Comparison of ENCODE assay signal across 20 cellular contexts in the genomic region with DNA sequence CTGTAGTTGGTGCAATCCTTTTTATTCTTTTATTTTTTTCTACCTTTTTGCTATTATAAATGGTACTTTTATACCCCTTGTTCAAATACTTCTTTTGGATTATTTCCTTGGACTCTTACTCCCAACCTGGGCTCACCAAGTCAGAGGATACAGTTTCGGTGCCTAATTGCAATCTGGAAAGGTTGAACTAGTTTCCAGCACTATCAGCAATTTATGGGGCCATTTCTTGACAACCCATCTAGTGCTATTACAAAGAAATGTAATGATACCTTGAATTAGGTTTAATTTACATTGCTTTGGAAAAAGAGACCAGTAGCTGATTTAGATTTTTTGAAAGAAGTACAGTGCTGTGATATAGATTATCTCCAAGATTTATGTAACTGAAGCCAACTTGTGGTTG. TPM values are rescaled to one million over a fixed set of nuclear protein-coding genes. Genes with fewer than 3 reads are reported as not detected.
DNase-seq lines count a peak whose midpoint lies in the region; ATAC-seq and TF ChIP-seq lines count a peak whose summit lies in the region.
"Had no signal": no experiment of that assay in that cellular context is flagged by ENCODE, and none has a peak within 500 bp of the region (broad histone marks: within the 10 kb centered on the region; RNA-seq: fewer than 3 reads in every experiment).

No MANE protein-coding gene starts in this region.

- ATAC-seq in heart right ventricle = no peak
- ATAC-seq in central memory CD8-positive, alpha-beta T cell (replicated peaks; ENCODE audit: extremely low read depth, poor library complexity, severe bottlenecking) = no peak

- intact Hi-C loops in left ventricle myocardium inferior (cut with micrococcal nuclease) = no loop called here
- intact Hi-C loops in heart right ventricle (cut with DNase I) = loop anchor here in 2 of 10 donors (10.0 kb wide), 2 partner anchors 106 to 126 kb away; no protein-coding TSS in a partner anchor

- H3K9me3 Mint-ChIP-seq in central memory CD8-positive, alpha-beta T cell = no peaks in the 10 kb centered on the region
- H3K9me3 Mint-ChIP-seq: CD14-positive monocyte, H9 had no signal

- no peak overlapping the region for H2AFZ ChIP-seq in Karpas-422 (ENCODE audit: low read length)

- H3K27ac ChIP-seq in left ventricle myocardium inferior (replicated peaks) (peak overlapping the region; percentile 18), heart right ventricle (no peak overlapping the region), Karpas-422 (ENCODE audit: low read length) (peak overlapping the region; percentile 59)
- H3K27ac ChIP-seq: Peyer's patch had no signal

- H3K4me2 ChIP-seq in Karpas-422 (ENCODE audit: low read depth, low read length, poor library complexity, severe bottlenecking) = peak overlapping the region; percentile 38

- H3K4me3 Mint-ChIP-seq in central memory CD8-positive, alpha-beta T cell = no peak overlapping the region
- H3K4me3 Mint-ChIP-seq: B cell, CD14-positive monocyte, H9 had no signal

- peaks cover 3% of the 10 kb centered on the region for H3K36me3 ChIP-seq in left ventricle myocardium inferior
- H3K36me3 ChIP-seq in heart right ventricle = peaks cover 0 to 8% (median 0%) of the 10 kb centered on the region in 9 donors
- H3K36me3 ChIP-seq in Karpas-422 (ENCODE audit: insufficient read depth, low read length) = peaks cover 8% of the 10 kb centered on the region; the same call in 1 of the 2 replicates
- H3K36me3 ChIP-seq: MG63, Peyer's patch had no signal

- H3K9me3 ChIP-seq in left ventricle myocardium inferior (replicated peaks) (no peaks in the 10 kb centered on the region), heart right ventricle (no peaks in the 10 kb centered on the region), Karpas-422 (ENCODE audit: low read length) (no peaks in the 10 kb centered on the region)
- H3K9me3 ChIP-seq: MG63, Peyer's patch had no signal

- peak overlapping the region; percentile 66 for H3K27ac Mint-ChIP-seq in central memory CD8-positive, alpha-beta T cell (ENCODE audit: low read depth)
- H3K27ac Mint-ChIP-seq: B cell had no signal

- H3K27me3 ChIP-seq in left ventricle myocardium inferior (ENCODE audit: low read depth) (no peaks in the 10 kb centered on the region), heart right ventricle (no peaks in the 10 kb centered on the region), Karpas-422 (ENCODE audit: low read length) (no peaks in the 10 kb centered on the region)
- H3K27me3 ChIP-seq: MG63, Peyer's patch had no signal

- H3K79me2 ChIP-seq in Karpas-422 (ENCODE audit: low read length) = peaks cover 98% of the 10 kb centered on the region

- H3K4me3 ChIP-seq in left ventricle myocardium inferior (no peak overlapping the region), heart right ventricle (no peak overlapping the region), Karpas-422 (ENCODE audit: low read length) (no peak overlapping the region)
- H3K4me3 ChIP-seq: MG63, Peyer's patch had no signal

- TF ChIP-seq CTCF in left ventricle myocardium inferior (IDR thresholded peaks at IDR 0.05; ENCODE audit: borderline replicate concordance) (no peak), heart right ventricle (IDR thresholded peaks at IDR 0.05) (no peak)

- 94 to 100% methylated on average over 1 of the region's 1 CpG for WGBS in heart right ventricle, 2 donors

- no peaks in the 10 kb centered on the region for H3K27me3 Mint-ChIP-seq in central memory CD8-positive, alpha-beta T cell
- H3K27me3 Mint-ChIP-seq: B cell had no signal

- DNase-seq in left ventricle myocardium inferior = no peak
- no peak for DNase-seq in heart right ventricle
- no peak for DNase-seq in Karpas-422
- DNase-seq in central memory CD8-positive, alpha-beta T cell (ENCODE audit: low spot score in 2 of 2) = no peak
- DNase-seq in superior temporal gyrus (ENCODE audit: extremely low spot score) = peak; percentile 7
- DNase-seq in NCI-H2107 treated with DMSO at 0.1 percent for 48 hours (lab: John Stamatoyannopoulos, UW; ENCODE audit: unreplicated experiment) = no peak
- no peak for DNase-seq in GM03348 (ENCODE audit: low spot score)
- DNase-seq in T1000 (lab: John Stamatoyannopoulos, UW) = no peak
- DNase-seq: DMS53, GDM1, H9, NCI-H1048, NCI-H146, NCI-H2029 treated with DMSO at 0.1 percent for 48 hours, NCI-H345, NCI-H774, Peyer's patch had no signal

- no peaks in the 10 kb centered on the region for H3K9me2 ChIP-seq in Karpas-422 (replicated peaks; ENCODE audit: insufficient read depth, low read length)

- H3K4me1 Mint-ChIP-seq in central memory CD8-positive, alpha-beta T cell = peaks cover 58% of the 10 kb centered on the region

- H3K4me1 ChIP-seq in left ventricle myocardium inferior = peaks cover 50% of the 10 kb centered on the region
- peaks cover 0 to 55% (median 30%) of the 10 kb centered on the region in 9 donors for H3K4me1 ChIP-seq in heart right ventricle
- H3K4me1 ChIP-seq in Karpas-422 (ENCODE audit: low read length) = peaks cover 58% of the 10 kb centered on the region

- peak overlapping the region; percentile 17; the same call in 1 of the 2 replicates for H3K9ac ChIP-seq in Karpas-422 (ENCODE audit: low read length)

- peaks cover 14% of the 10 kb centered on the region for H3K36me3 Mint-ChIP-seq in central memory CD8-positive, alpha-beta T cell (ENCODE audit: insufficient read depth)

- peaks cover 13% of the 10 kb centered on the region; the same call in 1 of the 2 replicates for H4K20me1 ChIP-seq in Karpas-422 (ENCODE audit: insufficient read depth, low read depth, low read length)

RNA-seq across cellular contexts. Expression of gene PTPRA, which starts 5.2 kb away (rescaled TPM):
- total RNA-seq in left ventricle myocardium inferior = 23.5 TPM
- 10 to 100 TPM; 22.1 to 37.3 (median 30.1) TPM for total RNA-seq in heart right ventricle
- polyA plus RNA-seq in heart right ventricle = 10 to 100 TPM in 1 of 2 donors, 1 to 10 TPM in 1; 8.9 to 16.7 TPM
- 45.2 and 58.4 TPM in 2 replicates for total RNA-seq in Karpas-422 (2014; rRNA removed; shearing (Covaris generic); ENCODE audit: low replicate concordance)

RNA-seq across cellular contexts. Expression of gene VPS16, which starts 38.0 kb away (rescaled TPM):
- total RNA-seq in left ventricle myocardium inferior (15.7 TPM), heart right ventricle (10 to 100 TPM; 13.0 to 22.8 (median 19.3) TPM)
- 10 to 100 TPM; 23.6 to 44.7 TPM for polyA plus RNA-seq in heart right ventricle
- total RNA-seq in Karpas-422 (2014; rRNA removed; shearing (Covaris generic); ENCODE audit: low replicate concordance) = 24.7 and 38.2 TPM in 2 replicates

RNA-seq across cellular contexts. Expression of gene PCED1A, which starts 38.1 kb away (rescaled TPM):
- 9.4 TPM for total RNA-seq in left ventricle myocardium inferior
- 10 to 100 TPM in 3 of 10 donors, 1 to 10 TPM in 7; 4.5 to 11.9 (median 6.5) TPM for total RNA-seq in heart right ventricle
- 10 to 100 TPM; 10.3 to 36.9 TPM for polyA plus RNA-seq in heart right ventricle
- 19.0 and 20.3 TPM in 2 replicates for total RNA-seq in Karpas-422 (2014; rRNA removed; shearing (Covaris generic); ENCODE audit: low replicate concordance)

Comparison
In these comparisons a context has a peak if more than half of its experiments do, and no peak if none do; other contexts are left out.
1. H3K27ac ChIP-seq: peak in left ventricle myocardium inferior (single experiment) and Karpas-422 (single experiment); none in heart right ventricle (0 of 10).